Comparison of ENCODE assay signal across 18 cellular contexts in genomic region chr20:60583741-60584140, GRCh38.
DNase-seq lines count a peak whose midpoint lies in the region; ATAC-seq and TF ChIP-seq lines count a peak whose summit lies in the region.
"Had no signal": no experiment of that assay in that cellular context is flagged by ENCODE, and none has a peak within 500 bp of the region (broad histone marks: within the 10 kb centered on the region; RNA-seq: fewer than 3 reads in every experiment).

No MANE protein-coding gene starts in this region.

- no peak overlapping the region for H3K4me3 Mint-ChIP-seq in T-cell
- H3K4me3 Mint-ChIP-seq: CD4-positive, CD25-positive, alpha-beta regulatory T cell had no signal

- H3K27me3 ChIP-seq in neuronal stem cell (ENCODE audit: control insufficient read depth in 3 of 3, insufficient read depth in 3 of 3, low read depth in 1 of 3, low read length in 3 of 3) = no peaks in the 10 kb centered on the region

- H2AFZ ChIP-seq in neuronal stem cell (ENCODE audit: low read length) = no peak overlapping the region

- peaks cover 5 to 9% of the 10 kb centered on the region in 2 donors for H3K27me3 Mint-ChIP-seq in T-cell

- H2BK120ac ChIP-seq in neuronal stem cell (ENCODE audit: low read depth, low read length) = no peak overlapping the region

- H3K9ac ChIP-seq in neuronal stem cell (ENCODE audit: low read depth, low read length, poor library complexity) = no peak overlapping the region

- no peak overlapping the region for H3K27ac Mint-ChIP-seq in T-cell
- H3K27ac Mint-ChIP-seq: CD4-positive, CD25-positive, alpha-beta regulatory T cell had no signal

- no peak overlapping the region for H2BK5ac ChIP-seq in neuronal stem cell (ENCODE audit: low read length)

- H3K27ac ChIP-seq in caudate nucleus (ENCODE audit: low read depth, low read length) = peak overlapping the region; percentile 48
- H3K27ac ChIP-seq in neuronal stem cell (replicated peaks; ENCODE audit: low read length) = no peak overlapping the region
- H3K27ac ChIP-seq: A549 had no signal

- no peaks in the 10 kb centered on the region for H3K4me1 Mint-ChIP-seq in T-cell
- H3K4me1 Mint-ChIP-seq: CD4-positive, CD25-positive, alpha-beta regulatory T cell had no signal

- no peaks in the 10 kb centered on the region for H3K79me1 ChIP-seq in neuronal stem cell (ENCODE audit: low read depth, low read length)

- no peaks in the 10 kb centered on the region for H3K9me3 ChIP-seq in neuronal stem cell (replicated peaks in 1 of 2; ENCODE audit: control insufficient read depth in 2 of 2, insufficient read depth in 1 of 2, low read depth in 1 of 2, low read length in 2 of 2)
- H3K9me3 ChIP-seq: A549 had no signal

- no peak overlapping the region for H3K23ac ChIP-seq in neuronal stem cell (ENCODE audit: low read depth, low read length, poor library complexity)

- WGBS in neuronal stem cell (ENCODE audit: extremely low coverage in 2 of 2, insufficient read length in 2 of 2, insufficient replicate concordance in 1 of 2), 2 donors = no CpG with 5 or more reads among the region's 2 CpGs

- no peak overlapping the region for H3K4me3 ChIP-seq in AG10803 (ENCODE audit: low read length)
- H3K4me3 ChIP-seq in neuronal stem cell (ENCODE audit: low read length in 2 of 2) = no peak overlapping the region
- H3K4me3 ChIP-seq: A549 had no signal

- H3K36me3 ChIP-seq in neuronal stem cell (replicated peaks in 1 of 2; ENCODE audit: control insufficient read depth in 2 of 2, insufficient read depth in 2 of 2, low read length in 2 of 2) = no peaks in the 10 kb centered on the region

- H3K4me1 ChIP-seq in neuronal stem cell (ENCODE audit: control insufficient read depth in 2 of 2, insufficient read depth in 1 of 2, low read depth in 1 of 2, low read length in 2 of 2) = peaks cover 0 to 6% of the 10 kb centered on the region in 2 donors
- H3K4me1 ChIP-seq: A549 had no signal

- no peak overlapping the region for H2BK15ac ChIP-seq in neuronal stem cell (ENCODE audit: low read length)

- H3K36me3 Mint-ChIP-seq in T-cell = no peaks in the 10 kb centered on the region
- H3K36me3 Mint-ChIP-seq: CD4-positive, CD25-positive, alpha-beta regulatory T cell had no signal

- no peak overlapping the region for H2AK5ac ChIP-seq in neuronal stem cell (ENCODE audit: low read depth, low read length)

- no peaks in the 10 kb centered on the region for H3K9me3 Mint-ChIP-seq in T-cell

- no peak overlapping the region for H4K91ac ChIP-seq in neuronal stem cell (ENCODE audit: low read depth, low read length, poor library complexity)

- DNase-seq in AG10803 (ENCODE audit: low read depth) (peak; percentile 5), NCI-H69 (lab: John Stamatoyannopoulos, UW) (peak; percentile 56), caudate nucleus (lab: John Stamatoyannopoulos, UW) (peak in 18 of 61 donors; percentile 4 to 83 (median 18)), globus pallidus (ENCODE audit: low spot score) (peak; percentile 50), T-cell (no peak), neuronal stem cell (ENCODE audit: low spot score) (no peak), ureter (ENCODE audit: low spot score) (no peak), NCI-H187 treated with DMSO at 0.1 percent for 48 hours (lab: John Stamatoyannopoulos, UW) (no peak)
- DNase-seq: AML-193; CD4-positive, CD25-positive, alpha-beta regulatory T cell; DMS79 treated with DMSO at 0.1 percent for 48 hours; MM.1S; NCI-H1930; NCI-H526; PC-3; SHP77 had no signal

- POLR2A ChIA-PET in T-cell (lab: Charles Lee) = no interaction called here

- no peak overlapping the region for H3K4me2 ChIP-seq in neuronal stem cell (ENCODE audit: insufficient read depth, low read length, poor library complexity, severe bottlenecking)
- H3K4me2 ChIP-seq: A549 had no signal

- no peak for ATAC-seq in T-cell (replicated peaks in 1 of 4)
- ATAC-seq: A549, HepG2, PC-3 had no signal

- no peak overlapping the region for H2BK12ac ChIP-seq in neuronal stem cell (ENCODE audit: low read length)

- CTCF ChIA-PET in T-cell (lab: Charles Lee) = no interaction called here

- no peak overlapping the region for H3K18ac ChIP-seq in neuronal stem cell (ENCODE audit: low read length)

- no peak overlapping the region for H3K4ac ChIP-seq in neuronal stem cell (ENCODE audit: low read length)

- no peak overlapping the region for H4K8ac ChIP-seq in neuronal stem cell (ENCODE audit: low read depth, low read length)

- TF ChIP-seq CTCF in AG10803 (conservative IDR thresholded peaks at IDR 0.05; ENCODE audit: low read length) = no peak

- no peak overlapping the region for H3K14ac ChIP-seq in neuronal stem cell (ENCODE audit: low read length)

Comparison
In these comparisons a context has a peak if more than half of its experiments do, and no peak if none do; other contexts are left out.
1. DNase-seq: peak in AG10803 (single experiment), NCI-H69 (single experiment) and globus pallidus (single experiment); none in T-cell (0 of 34), neuronal stem cell (single experiment), ureter (single experiment) and NCI-H187 treated with DMSO at 0.1 percent for 48 hours (single experiment).